Comparison of ENCODE assay signal across 19 cellular contexts in genomic region chr7:157817433-157817832, GRCh38.
DNase-seq lines count a peak whose midpoint lies in the region; ATAC-seq, FAIRE-seq and TF ChIP-seq lines count a peak whose summit lies in the region.
"Had no signal": no experiment of that assay in that cellular context is flagged by ENCODE, and none has a peak within 500 bp of the region (broad histone marks: within the 10 kb centered on the region; RNA-seq: fewer than 3 reads in every experiment).

No MANE protein-coding gene starts in this region.

- intact Hi-C loops in transverse colon (cut with DNase I; ENCODE audit: low total_unique reads) = no loop called here

- H4K91ac ChIP-seq in neuronal stem cell (ENCODE audit: low read depth, low read length, poor library complexity) = peak overlapping the region; percentile 39

- no peak overlapping the region for H2BK15ac ChIP-seq in neuronal stem cell (ENCODE audit: low read length)

- peak overlapping the region; percentile 21 for H3K14ac ChIP-seq in neuronal stem cell (ENCODE audit: low read length)

- peaks cover 21 to 26% of the 10 kb centered on the region in 2 donors for H3K4me1 ChIP-seq in neuronal stem cell (ENCODE audit: control insufficient read depth in 2 of 2, insufficient read depth in 1 of 2, low read depth in 1 of 2, low read length in 2 of 2)
- no peaks in the 10 kb centered on the region for H3K4me1 ChIP-seq in transverse colon

- peak overlapping the region; percentile 58 for H3K4me3 Mint-ChIP-seq in endothelial cell (ENCODE audit: unreplicated experiment)
- H3K4me3 Mint-ChIP-seq in activated T-cell treated with anti-CD3 and anti-CD28 coated beads, Interleukin-2, amount 50 U/mL, for 4 hours = no peak overlapping the region
- H3K4me3 Mint-ChIP-seq: B cell; CD4-positive, alpha-beta T cell had no signal

- H3K9me3 ChIP-seq in WERI-Rb-1 (ENCODE audit: severe bottlenecking) (no peaks in the 10 kb centered on the region), neuronal stem cell (replicated peaks in 1 of 2; ENCODE audit: control insufficient read depth in 2 of 2, insufficient read depth in 1 of 2, low read depth in 1 of 2, low read length in 2 of 2) (peaks cover 0 to 6% of the 10 kb centered on the region in 2 donors), transverse colon (no peaks in the 10 kb centered on the region)

- H3K23ac ChIP-seq in neuronal stem cell (ENCODE audit: low read depth, low read length, poor library complexity) = no peak overlapping the region

- no peak for TF ChIP-seq POLR2A in transverse colon (IDR thresholded peaks at IDR 0.05)

- H3K4me2 ChIP-seq in neuronal stem cell (ENCODE audit: insufficient read depth, low read length, poor library complexity, severe bottlenecking) = no peak overlapping the region

- no peak overlapping the region for H2BK120ac ChIP-seq in neuronal stem cell (ENCODE audit: low read depth, low read length)

- WGBS in neuronal stem cell (ENCODE audit: extremely low coverage in 2 of 2, insufficient read length in 2 of 2, insufficient replicate concordance in 1 of 2), 2 donors = no CpG with 5 or more reads among the region's 11 CpGs
- 79% methylated on average over 11 of the region's 11 CpGs; no CpG with 5 or more reads in 1 of the 2 donors for WGBS in transverse colon (ENCODE audit: low coverage in 1 of 2), 2 donors

- no peak for TF ChIP-seq EP300 in transverse colon (IDR thresholded peaks at IDR 0.05; ENCODE audit: low read depth)

- in situ Hi-C loops in transverse colon (cut with MboI; ENCODE audit: low pct_ligation_motif_present in 1 of 4, low pct_unique_long_range_greater_than_20kb in 1 of 4, low sequenced_read_pairs in 3 of 4) = no loop called here

- no peak overlapping the region for H2BK5ac ChIP-seq in neuronal stem cell (ENCODE audit: low read length)

- DNase-seq in WERI-Rb-1 (peak; percentile 36), endothelial cell (ENCODE audit: low spot score) (no peak), neuronal stem cell (ENCODE audit: low spot score) (no peak), urothelium cell line (ENCODE audit: low spot score) (no peak), transverse colon (no peak)
- no peak for DNase-seq in activated T-cell treated with anti-CD3 and anti-CD28 coated beads, Interleukin-2, amount 50 U/mL, for 4 hours
- DNase-seq: C1 segment of cervical spinal cord; CD4-positive, alpha-beta T cell; DMS79 treated with DMSO at 0.1 percent for 48 hours; EL; KBM-7 had no signal

- H2AK5ac ChIP-seq in neuronal stem cell (ENCODE audit: low read depth, low read length) = no peak overlapping the region

- H3K4ac ChIP-seq in neuronal stem cell (ENCODE audit: low read length) = peak overlapping the region; percentile 70

- H4K8ac ChIP-seq in neuronal stem cell (ENCODE audit: low read depth, low read length) = peak overlapping the region; percentile 67

- TF ChIP-seq CTCF in WERI-Rb-1 (IDR thresholded peaks at IDR 0.05; ENCODE audit: low read depth, low read length) = no peak
- TF ChIP-seq CTCF in endothelial cell (IDR thresholded peaks at IDR 0.05; ENCODE audit: unreplicated experiment) = no peak
- no peak for TF ChIP-seq CTCF in transverse colon (IDR thresholded peaks at IDR 0.05)

- peak overlapping the region; percentile 90 for H3K18ac ChIP-seq in neuronal stem cell (ENCODE audit: low read length)

- ATAC-seq in HG03097 (IDR thresholded peaks at IDR 0.05; ENCODE audit: low FRiP score, unreplicated experiment) = no peak
- no peak for ATAC-seq in activated T-cell treated with anti-CD3 and anti-CD28 coated beads, Interleukin-2, amount 50 U/mL, for 4 hours
- ATAC-seq in GM21825 (IDR thresholded peaks at IDR 0.05; ENCODE audit: unreplicated experiment) = no peak

- H3K27ac Mint-ChIP-seq in endothelial cell (ENCODE audit: unreplicated experiment) = peak overlapping the region; percentile 39
- H3K27ac Mint-ChIP-seq: B cell; CD4-positive, alpha-beta T cell had no signal

- H2BK12ac ChIP-seq in neuronal stem cell (ENCODE audit: low read length) = peak overlapping the region; percentile 63

- peaks cover 21% of the 10 kb centered on the region for H3K36me3 Mint-ChIP-seq in endothelial cell (ENCODE audit: low read depth, unreplicated experiment)
- no peaks in the 10 kb centered on the region for H3K36me3 Mint-ChIP-seq in activated T-cell treated with anti-CD3 and anti-CD28 coated beads, Interleukin-2, amount 50 U/mL, for 4 hours (ENCODE audit: insufficient read depth)

- peaks cover 2% of the 10 kb centered on the region for H3K4me1 Mint-ChIP-seq in endothelial cell (ENCODE audit: unreplicated experiment)
- H3K4me1 Mint-ChIP-seq in activated T-cell treated with anti-CD3 and anti-CD28 coated beads, Interleukin-2, amount 50 U/mL, for 4 hours (ENCODE audit: low read depth) = peaks cover 6% of the 10 kb centered on the region
- H3K4me1 Mint-ChIP-seq: B cell had no signal

- H3K36me3 ChIP-seq in WERI-Rb-1 = no peaks in the 10 kb centered on the region
- peaks cover 0 to 2% of the 10 kb centered on the region in 2 donors for H3K36me3 ChIP-seq in neuronal stem cell (replicated peaks in 1 of 2; ENCODE audit: control insufficient read depth in 2 of 2, insufficient read depth in 2 of 2, low read length in 2 of 2)
- H3K36me3 ChIP-seq in transverse colon = no peaks in the 10 kb centered on the region

- H3K27ac ChIP-seq in WERI-Rb-1 (no peak overlapping the region), neuronal stem cell (replicated peaks; ENCODE audit: low read length) (no peak overlapping the region), transverse colon (no peak overlapping the region)
- H3K27ac ChIP-seq: HL-60 had no signal

- FAIRE-seq in urothelium cell line (lab: Jason Lieb, UNC) = peak; percentile 71
- FAIRE-seq: A204.1, G401.6, GM19239, H54 had no signal

- H3K27me3 ChIP-seq in WERI-Rb-1 (ENCODE audit: insufficient read depth, low read depth, severe bottlenecking) (no peaks in the 10 kb centered on the region), neuronal stem cell (ENCODE audit: control insufficient read depth in 3 of 3, insufficient read depth in 3 of 3, low read depth in 1 of 3, low read length in 3 of 3) (no peaks in the 10 kb centered on the region), transverse colon (no peaks in the 10 kb centered on the region)

- H3K9ac ChIP-seq in neuronal stem cell (ENCODE audit: low read depth, low read length, poor library complexity) = no peak overlapping the region

- H3K4me3 ChIP-seq in WERI-Rb-1 (ENCODE audit: low read depth, low read length) = no peak overlapping the region
- peak overlapping the region in 1 of 2 donors; percentile 31 for H3K4me3 ChIP-seq in neuronal stem cell (ENCODE audit: low read length in 2 of 2)
- no peak overlapping the region for H3K4me3 ChIP-seq in transverse colon

- H3K79me1 ChIP-seq in neuronal stem cell (ENCODE audit: low read depth, low read length) = peaks cover 3% of the 10 kb centered on the region

- peaks cover 29% of the 10 kb centered on the region for H3K9me3 Mint-ChIP-seq in endothelial cell (ENCODE audit: unreplicated experiment)
- no peaks in the 10 kb centered on the region for H3K9me3 Mint-ChIP-seq in activated T-cell treated with anti-CD3 and anti-CD28 coated beads, Interleukin-2, amount 50 U/mL, for 4 hours
- H3K9me3 Mint-ChIP-seq: CD4-positive, alpha-beta T cell had no signal

- no peak overlapping the region for H2AFZ ChIP-seq in neuronal stem cell (ENCODE audit: low read length)

- peaks cover 13% of the 10 kb centered on the region for H3K27me3 Mint-ChIP-seq in endothelial cell (ENCODE audit: unreplicated experiment)
- no peaks in the 10 kb centered on the region for H3K27me3 Mint-ChIP-seq in activated T-cell treated with anti-CD3 and anti-CD28 coated beads, Interleukin-2, amount 50 U/mL, for 4 hours (ENCODE audit: low read depth)
- H3K27me3 Mint-ChIP-seq: B cell; CD4-positive, alpha-beta T cell had no signal
